ENCODE assay signal across 8 cellular contexts in the genomic region with DNA sequence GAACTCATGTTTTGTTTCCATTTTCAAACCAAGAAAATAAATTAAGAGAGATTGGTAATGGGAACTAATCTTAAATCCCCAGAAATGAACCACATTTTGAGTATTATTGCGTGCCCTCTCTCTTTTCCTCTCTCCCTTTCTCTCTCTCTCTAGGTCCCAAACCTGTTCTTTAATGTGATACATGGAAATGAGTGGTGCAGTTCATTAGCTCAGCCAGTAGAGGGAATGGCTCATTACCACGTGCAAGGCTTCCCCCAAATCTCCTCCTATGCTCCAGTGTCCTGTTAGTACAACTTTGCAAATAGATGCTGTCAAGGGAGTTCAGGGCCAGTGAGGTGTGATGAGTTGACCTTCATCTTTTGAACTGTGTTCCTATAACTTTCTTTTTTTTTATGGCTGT.
A peak's percentile ranks its signal among the peaks of the same experiment; 100 is the strongest.
DNase-seq lines count a peak whose midpoint lies in the region; ATAC-seq, FAIRE-seq and TF ChIP-seq lines count a peak whose summit lies in the region.

No MANE protein-coding gene starts in this region.

- TF ChIP-seq CTCF in HCT116 (IDR thresholded peaks at IDR 0.05 in 2 of 3, conservative IDR thresholded peaks at IDR 0.05 in 1 of 3; ENCODE audit: borderline replicate concordance in 1 of 3, insufficient read depth in 1 of 3, low read depth in 2 of 3, low read length in 2 of 3): peak in 2 of 3 experiments; percentile 56 to 69; a peak in 4 of 6 replicates

- FAIRE-seq in H54 (lab: Jason Lieb, UNC): no peak

- no peak overlapping the region for H3K4me3 ChIP-seq in HCT116 (replicated peaks in 1 of 2; ENCODE audit: low read depth in 1 of 2, low read length in 2 of 2)

- no peaks in the 10 kb centered on the region for H3K36me3 ChIP-seq in HCT116 (ENCODE audit: control insufficient read depth in 1 of 2, insufficient read depth in 2 of 2, low read length in 2 of 2)

- no peaks in the 10 kb centered on the region for H4K20me1 ChIP-seq in HCT116 (ENCODE audit: insufficient read depth)

- no peak overlapping the region for H3K4me3 Mint-ChIP-seq in activated T-cell treated with anti-CD3 and anti-CD28 coated beads, Interleukin-2, amount 50 U/mL, for 72 hours
- no peak overlapping the region for H3K4me3 Mint-ChIP-seq in activated T-cell treated with anti-CD3 and anti-CD28 coated beads, Interleukin-2, amount 50 U/mL, for 24 hours

- ATAC-seq in activated T-cell treated with anti-CD3 and anti-CD28 coated beads, Interleukin-2, amount 50 U/mL, for 72 hours (replicated peaks in 1 of 2): peak; percentile 35 to 44
- ATAC-seq in HCT116 (peak; percentile 90), GM19455 (IDR thresholded peaks at IDR 0.05; ENCODE audit: unreplicated experiment) (no peak)
- peak; percentile 20 to 49 for ATAC-seq in activated naive CD4-positive, alpha-beta T cell treated with anti-CD3 and anti-CD28 coated beads, Interleukin-2, amount 50 U/mL, for 72 hours

- BruUV-seq in HCT116 (replicated peaks; lab: Mats Ljungman, UMichigan): no TSS peak

- intact Hi-C loops in HCT116 (cut with micrococcal nuclease): loop anchor here (10.0 kb wide), 1 partner anchor 895 kb away; no protein-coding TSS in a partner anchor

- POLR2A ChIA-PET in HCT116 (lab: Charles Lee): no interaction called here

- CTCF ChIA-PET in HCT116 (lab: Charles Lee): interaction anchor here (1.0 to 1.1 kb wide), 2 partner anchors 223 to 906 kb away, joined by 3 read pairs; no protein-coding TSS in a partner anchor

- no peaks in the 10 kb centered on the region for H3K4me1 ChIP-seq in HCT116 (ENCODE audit: control insufficient read depth in 1 of 2, insufficient read depth in 2 of 2, low read length in 2 of 2)

- TF ChIP-seq RAD21 in HCT116 (IDR thresholded peaks at IDR 0.05; ENCODE audit: low read depth): peak; percentile 18; the same call in 1 of the 2 replicates

- no peaks in the 10 kb centered on the region for H3K9me2 ChIP-seq in HCT116 (ENCODE audit: insufficient read depth)

- H3K27me3 Mint-ChIP-seq in activated T-cell treated with anti-CD3 and anti-CD28 coated beads, Interleukin-2, amount 50 U/mL, for 72 hours (ENCODE audit: low read depth): peaks cover 8% of the 10 kb centered on the region
- peaks cover 5% of the 10 kb centered on the region for H3K27me3 Mint-ChIP-seq in activated T-cell treated with anti-CD3 and anti-CD28 coated beads, Interleukin-2, amount 50 U/mL, for 24 hours

- no peak overlapping the region for H3K9ac ChIP-seq in HCT116 (ENCODE audit: low read length)

- H3K4me1 Mint-ChIP-seq in activated T-cell treated with anti-CD3 and anti-CD28 coated beads, Interleukin-2, amount 50 U/mL, for 72 hours (ENCODE audit: low read depth): peaks cover 6% of the 10 kb centered on the region
- peaks cover 4% of the 10 kb centered on the region for H3K4me1 Mint-ChIP-seq in activated T-cell treated with anti-CD3 and anti-CD28 coated beads, Interleukin-2, amount 50 U/mL, for 24 hours (ENCODE audit: low read depth)

- no peaks in the 10 kb centered on the region for H3K79me2 ChIP-seq in HCT116 (ENCODE audit: insufficient read depth, low read length)

- TF ChIP-seq POLR2A in HCT116 (IDR thresholded peaks at IDR 0.05; ENCODE audit: borderline replicate concordance, extremely low read depth, insufficient read depth, insufficient read length): no peak
- TF ChIP-seq POLR2A in H54 (IDR thresholded peaks at IDR 0.05; ENCODE audit: low read depth, low read length): no peak

- no peaks in the 10 kb centered on the region for H3K27me3 ChIP-seq in HCT116 (ENCODE audit: insufficient read depth, low read length)

- H3K9me3 ChIP-seq in HCT116 (ENCODE audit: control insufficient read depth in 1 of 2, insufficient read depth in 1 of 2, low read depth in 1 of 2, low read length in 2 of 2): no peaks in the 10 kb centered on the region

- no peak overlapping the region for H3K27ac ChIP-seq in HCT116 (ENCODE audit: low read depth, low read length)

- no peak overlapping the region for H2AFZ ChIP-seq in HCT116 (ENCODE audit: low read depth, low read length, poor library complexity, severe bottlenecking)

- peaks cover 0 to 2% of the 10 kb centered on the region in 2 donors for H3K9me3 Mint-ChIP-seq in activated T-cell treated with anti-CD3 and anti-CD28 coated beads, Interleukin-2, amount 50 U/mL, for 72 hours
- no peaks in the 10 kb centered on the region for H3K9me3 Mint-ChIP-seq in activated T-cell treated with anti-CD3 and anti-CD28 coated beads, Interleukin-2, amount 50 U/mL, for 24 hours
- H3K9me3 Mint-ChIP-seq in activated naive CD4-positive, alpha-beta T cell treated with anti-CD3 and anti-CD28 coated beads, Interleukin-2, amount 50 U/mL, for 72 hours: no peaks in the 10 kb centered on the region

- peak; percentile 3 to 12 for DNase-seq in activated T-cell treated with anti-CD3 and anti-CD28 coated beads, Interleukin-2, amount 50 U/mL, for 72 hours
- no peak for DNase-seq in activated T-cell treated with anti-CD3 and anti-CD28 coated beads, Interleukin-2, amount 50 U/mL, for 24 hours
- DNase-seq in HCT116 (ENCODE audit: low read depth, low spot score): peak; percentile 40
- peak; percentile 55 for DNase-seq in NAMALWA (ENCODE audit: low spot score)
- no peak for DNase-seq in activated naive CD4-positive, alpha-beta T cell treated with anti-CD3 and anti-CD28 coated beads, Interleukin-2, amount 50 U/mL, for 72 hours (ENCODE audit: low spot score in 2 of 2)
- peak; percentile 42 for DNase-seq in kidney glomerular epithelial cell (lab: John Stamatoyannopoulos, UW)
- DNase-seq in H54 (ENCODE audit: insufficient read length, low spot score): no peak

- H3K36me3 Mint-ChIP-seq in activated T-cell treated with anti-CD3 and anti-CD28 coated beads, Interleukin-2, amount 50 U/mL, for 72 hours (ENCODE audit: insufficient read depth in 2 of 2): no peaks in the 10 kb centered on the region
- H3K36me3 Mint-ChIP-seq in activated T-cell treated with anti-CD3 and anti-CD28 coated beads, Interleukin-2, amount 50 U/mL, for 24 hours (ENCODE audit: low read depth): no peaks in the 10 kb centered on the region
- H3K36me3 Mint-ChIP-seq in activated naive CD4-positive, alpha-beta T cell treated with anti-CD3 and anti-CD28 coated beads, Interleukin-2, amount 50 U/mL, for 72 hours: no peaks in the 10 kb centered on the region

- H3K4me2 ChIP-seq in HCT116 (ENCODE audit: low read length): no peak overlapping the region

- RAD21 ChIA-PET in HCT116 (lab: Charles Lee; ENCODE audit: low non-redundant PET in 1 of 2, low total read pairs in 2 of 2, uncharacterized antibody in 2 of 2, unreplicated experiment in 2 of 2): no interaction called here

- no peak overlapping the region for H3K27ac Mint-ChIP-seq in activated T-cell treated with anti-CD3 and anti-CD28 coated beads, Interleukin-2, amount 50 U/mL, for 72 hours
- no peak overlapping the region for H3K27ac Mint-ChIP-seq in activated T-cell treated with anti-CD3 and anti-CD28 coated beads, Interleukin-2, amount 50 U/mL, for 24 hours
- H3K27ac Mint-ChIP-seq in activated naive CD4-positive, alpha-beta T cell treated with anti-CD3 and anti-CD28 coated beads, Interleukin-2, amount 50 U/mL, for 72 hours: no peak overlapping the region

TF ChIP-seq in HCT116, 20 proteins besides CTCF, POLR2A, EP300 and RAD21:
- TF ChIP-seq MAX (IDR thresholded peaks at IDR 0.05) (peak; percentile 59; the same call in 1 of the 2 replicates), YY1 (IDR thresholded peaks at IDR 0.05; ENCODE audit: extremely low read depth, insufficient replicate concordance, low read depth, low read length) (no peak)

Comparison
In these comparisons a context has a peak if more than half of its experiments do, and no peak if none do; other contexts are left out.
1. DNase-seq: peak in activated T-cell treated with anti-CD3 and anti-CD28 coated beads, Interleukin-2, amount 50 U/mL, for 72 hours (2 of 2), HCT116 (single experiment), NAMALWA (single experiment) and kidney glomerular epithelial cell (single experiment); none in activated T-cell treated with anti-CD3 and anti-CD28 coated beads, Interleukin-2, amount 50 U/mL, for 24 hours (single experiment), activated naive CD4-positive, alpha-beta T cell treated with anti-CD3 and anti-CD28 coated beads, Interleukin-2, amount 50 U/mL, for 72 hours (0 of 2) and H54 (single experiment).